8 cellular contexts compared by ENCODE assay signal in genomic region chr13:48892311-48892710, GRCh38.
DNase-seq lines count a peak whose midpoint lies in the region; ATAC-seq and TF ChIP-seq lines count a peak whose summit lies in the region.

No MANE protein-coding gene starts in this region.

- peak; percentile 62 for ATAC-seq in GM21737 (IDR thresholded peaks at IDR 0.05; ENCODE audit: unreplicated experiment)

- DNase-seq in ELR (ENCODE audit: low read depth) (peak; percentile 97), NCI-H446 treated with DMSO at 0.1 percent for 48 hours (lab: John Stamatoyannopoulos, UW) (peak; percentile 21), fibroblast of the aortic adventitia (ENCODE audit: low read depth) (peak; percentile 75), iPS-NIHi11 (ENCODE audit: low spot score) (no peak), LoVo (ENCODE audit: low spot score) (no peak), GM19240 (ENCODE audit: insufficient read length, low spot score) (no peak), islet precursor cell (no peak)

- H3K4me3 ChIP-seq in fibroblast of the aortic adventitia (ENCODE audit: low read depth, low read length) = no peak overlapping the region

- no peak for TF ChIP-seq CTCF in fibroblast of the aortic adventitia (IDR thresholded peaks at IDR 0.05; ENCODE audit: insufficient read depth, low read length)

Comparison
In these comparisons a context has a peak if more than half of its experiments do, and no peak if none do; other contexts are left out.
1. DNase-seq: peak in ELR (single experiment), NCI-H446 treated with DMSO at 0.1 percent for 48 hours (single experiment) and fibroblast of the aortic adventitia (single experiment); none in iPS-NIHi11 (single experiment), LoVo (single experiment), GM19240 (single experiment) and islet precursor cell (single experiment).